ENCODE assay signal across 27 cellular contexts in the genomic region with DNA sequence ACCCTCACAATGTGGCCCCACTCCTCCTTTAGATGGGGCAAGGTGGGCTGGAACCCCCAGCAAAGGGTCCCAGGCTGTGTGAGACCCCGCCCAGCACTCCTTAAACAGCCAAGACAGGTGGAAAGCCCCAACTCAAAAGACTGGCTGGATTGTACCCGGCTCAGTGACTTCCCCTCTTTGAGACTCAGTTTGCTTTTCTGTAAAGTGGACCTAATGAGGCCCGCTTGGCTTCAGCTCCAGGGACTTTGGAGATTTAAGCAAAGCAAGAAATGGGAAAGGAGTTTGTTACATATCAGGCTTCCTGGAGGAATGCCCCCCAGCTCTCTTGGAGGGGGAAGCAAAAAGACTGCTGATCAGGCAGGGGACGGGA. TPM values are rescaled to one million over a fixed set of nuclear protein-coding genes. Genes with fewer than 3 reads are reported as not detected.
"Had no signal": no experiment of that assay in that cellular context is flagged by ENCODE, and none has a peak within 500 bp of the region (broad histone marks: within the 10 kb centered on the region; RNA-seq: fewer than 3 reads in every experiment).

No MANE protein-coding gene starts in this region.

- H3K27ac ChIP-seq: stomach, suprapubic skin, testis, thoracic aorta, thyroid gland, tibial nerve, transverse colon, upper lobe of left lung, upper lobe of right lung, uterus, vagina had no signal

- H3K4me1 ChIP-seq: suprapubic skin, testis, thyroid gland, transverse colon, upper lobe of right lung, uterus, vagina had no signal

- H3K4me3 ChIP-seq: stomach, suprapubic skin, testis, thoracic aorta, thyroid gland, tibial artery, tibial nerve, transverse colon, upper lobe of left lung, upper lobe of right lung, uterus, vagina had no signal

- FAIRE-seq: urothelium cell line had no signal

- H3K9me3 ChIP-seq: stomach, suprapubic skin, testis, thoracic aorta, thyroid gland, tibial artery, tibial nerve, transverse colon, upper lobe of left lung, upper lobe of right lung, uterus, vagina had no signal

- ATAC-seq: stimulated activated memory B cell treated with anti-CD40 and anti-IgM and Interleukin-4, amounts not matched to agents 10 μg/mL and 1 μg/mL and 100 μg/mL, for 72 hours; stimulated activated naive B cell treated with anti-CD40 and anti-IgM and Interleukin-4, amounts not matched to agents 10 μg/mL and 1 μg/mL and 100 μg/mL, for 72 hours; stimulated activated naive CD8-positive, alpha-beta T cell treated with anti-CD3 and anti-CD28 coated beads, Interleukin-15, amount 100 ng/mL, for 72 hours; upper lobe of right lung had no signal

- DNase-seq: stimulated activated CD4-positive, alpha-beta T cell treated with anti-CD3 and anti-CD28 coated beads, Interleukin-2, amount 100 ng/mL, for 48 hours; stimulated activated CD4-positive, alpha-beta T cell treated with anti-CD3 and anti-CD28 coated beads, Interleukin-4, amount 100 ng/mL, for 1 hour; stimulated activated CD4-positive, alpha-beta T cell treated with anti-CD3 and anti-CD28 coated beads, Interleukin-4, amount 100 ng/mL, for 24 hours; stimulated activated CD4-positive, alpha-beta T cell treated with anti-CD3 and anti-CD28 coated beads, Interleukin-4, amount 100 ng/mL, for 4 hours; stimulated activated CD8-positive, alpha-beta memory T cell treated with anti-CD3 and anti-CD28 coated beads, Interleukin-4, amount 100 ng/mL, for 48 hours; stimulated activated naive B cell treated with anti-CD40 and anti-IgM and Interleukin-4, amounts not matched to agents 10 μg/mL and 1 μg/mL and 100 μg/mL, for 72 hours; stimulated activated naive CD4-positive, alpha-beta T cell; stimulated activated naive CD4-positive, alpha-beta T cell treated with Interleukin-2 at 50 U/mL for 16 hours; stimulated activated naive CD8-positive, alpha-beta T cell treated with anti-CD3 and anti-CD28 coated beads, Interleukin-15, amount 100 ng/mL, for 72 hours; stimulated activated naive CD8-positive, alpha-beta T cell treated with anti-CD3 and anti-CD28 coated beads, Interleukin-15, Interleukin-2, amounts not matched to agents 100 U/mL and 50 U/mL, for 24 hours; stomach; substantia nigra; testis; thyroid gland; tibial artery; transverse colon; trophoblast cell; upper lobe of left lung; upper lobe of right lung; uterus had no signal

- H3K36me3 ChIP-seq: suprapubic skin, thyroid gland, tibial nerve, transverse colon, upper lobe of left lung, upper lobe of right lung, uterus, vagina had no signal

- H3K27me3 ChIP-seq: stomach, suprapubic skin, testis, thyroid gland, tibial artery, tibial nerve, transverse colon, upper lobe of left lung, upper lobe of right lung, uterus, vagina had no signal

RNA-seq across cellular contexts. Expression of gene SNX20, which starts 39.3 kb away (rescaled TPM):
- total RNA-seq: temporal lobe had no signal
